In the genomic region with DNA sequence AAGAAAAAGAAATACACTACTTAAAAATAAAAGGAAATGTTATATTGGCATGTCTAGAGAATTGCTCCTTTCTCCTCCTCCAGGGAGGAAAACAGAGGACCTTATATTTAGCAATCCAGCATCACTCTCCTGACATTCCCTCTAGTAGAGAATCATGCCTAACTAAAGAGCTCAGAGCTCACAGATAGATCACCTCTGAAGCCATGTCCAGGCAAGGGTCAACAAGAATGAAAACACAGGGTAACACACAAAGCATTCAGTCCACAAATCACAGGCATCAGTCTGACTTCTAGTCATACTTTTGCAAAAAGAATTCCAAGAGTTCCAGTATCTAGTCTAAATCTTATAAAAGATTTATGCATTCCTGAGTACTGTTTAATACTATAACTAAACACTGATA, we compare ENCODE assay signal across 29 cellular contexts. TPM values are rescaled to one million over a fixed set of nuclear protein-coding genes. Genes with fewer than 3 reads are reported as not detected.
DNase-seq lines count a peak whose midpoint lies in the region; ATAC-seq, FAIRE-seq and TF ChIP-seq lines count a peak whose summit lies in the region.
"Had no signal": no experiment of that assay in that cellular context is flagged by ENCODE, and none has a peak within 500 bp of the region (broad histone marks: within the 10 kb centered on the region; RNA-seq: fewer than 3 reads in every experiment).

No MANE protein-coding gene starts in this region.

- H4K20me1 ChIP-seq in OCI-LY7 (ENCODE audit: insufficient read depth, low read length) (no peaks in the 10 kb centered on the region), hepatocyte (ENCODE audit: insufficient read depth, poor library complexity, severe bottlenecking) (no peaks in the 10 kb centered on the region)

- no peaks in the 10 kb centered on the region for H3K9me2 ChIP-seq in OCI-LY7 (ENCODE audit: insufficient read depth, low read length)
- no peaks in the 10 kb centered on the region for H3K9me2 ChIP-seq in hepatocyte (replicated peaks; ENCODE audit: insufficient read depth)

- FAIRE-seq in GM12891 (lab: Jason Lieb, UNC): no peak
- FAIRE-seq: keratinocyte had no signal

- CTCF ChIA-PET in activated CD8-positive, alpha-beta T cell treated with anti-CD3 and anti-CD28 coated beads for 36 hours (lab: Charles Lee): interaction anchor here (1.5 to 12.1 kb wide), 2 partner anchors 19 to 36 kb away, joined by 3 to 107 read pairs; no protein-coding TSS in a partner anchor
- CTCF ChIA-PET in activated CD8-positive, alpha-beta T cell treated with anti-CD3 and anti-CD28 coated beads, Interleukin-2, amount 10 ng/mL, durations not matched to agents 7 days and 5 days (lab: Charles Lee): interaction anchor here (2.4 kb wide), 1 partner anchor 37 kb away, joined by 6 read pairs; no protein-coding TSS in a partner anchor
- CTCF ChIA-PET in OCI-LY7 (lab: Charles Lee; ENCODE audit: unreplicated experiment): no interaction called here

- peaks cover 40% of the 10 kb centered on the region for H3K4me1 Mint-ChIP-seq in activated CD8-positive, alpha-beta T cell treated with anti-CD3 and anti-CD28 coated beads for 36 hours (ENCODE audit: low read depth)
- H3K4me1 Mint-ChIP-seq in activated CD8-positive, alpha-beta T cell treated with anti-CD3 and anti-CD28 coated beads, Interleukin-2, amount 10 ng/mL, durations not matched to agents 7 days and 5 days (ENCODE audit: low read depth): peaks cover 40% of the 10 kb centered on the region

- intact Hi-C loops in activated CD8-positive, alpha-beta T cell treated with anti-CD3 and anti-CD28 coated beads for 36 hours (cut with micrococcal nuclease): loop anchor here (10.0 kb wide), 1 partner anchor 46 kb away; no protein-coding TSS in a partner anchor
- intact Hi-C loops in OCI-LY7 (cut with micrococcal nuclease; ENCODE audit: unreplicated experiment): no loop called here

- no peak for TF ChIP-seq POLR2A in GM12891 (IDR thresholded peaks at IDR 0.05; ENCODE audit: low read depth, low read length)

- H3K27me3 ChIP-seq in hepatocyte (no peaks in the 10 kb centered on the region), subcutaneous abdominal adipose tissue (ENCODE audit: control insufficient read depth in 5 of 5, insufficient read depth in 4 of 5, low read length in 5 of 5) (no peaks in the 10 kb centered on the region)
- H3K27me3 ChIP-seq: brain microvascular endothelial cell, esophagus squamous epithelium, transverse colon had no signal

- no peaks in the 10 kb centered on the region for H3K9me3 Mint-ChIP-seq in activated CD8-positive, alpha-beta T cell treated with anti-CD3 and anti-CD28 coated beads for 36 hours
- no peaks in the 10 kb centered on the region for H3K9me3 Mint-ChIP-seq in activated CD8-positive, alpha-beta T cell treated with anti-CD3 and anti-CD28 coated beads, Interleukin-2, amount 10 ng/mL, durations not matched to agents 7 days and 5 days (ENCODE audit: insufficient read depth)
- H3K9me3 Mint-ChIP-seq: activated naive CD8-positive, alpha-beta T cell treated with anti-CD3 and anti-CD28 coated beads, Interleukin-2, amount 50 U/mL, for 24 hours; activated T-helper 2 cell treated with anti-CD3 and anti-CD28 coated beads, Interferon-gamma antibody, Interleukin-2, Interleukin-4, amounts not matched to agents 10 μg/mL and 5 μg/mL and 100 μg/mL, durations not matched to agents 14 hours and 24 hours and 36 hours; CD4-positive, CD25-positive, alpha-beta regulatory T cell; effector memory CD8-positive, alpha-beta T cell; H9; stimulated activated naive CD8-positive, alpha-beta T cell treated with anti-CD3 and anti-CD28 coated beads, Interleukin-15, Interleukin-2, amounts not matched to agents 100 ng/mL and 50 ng/mL, for 24 hours had no signal

- H3K27me3 Mint-ChIP-seq in activated CD8-positive, alpha-beta T cell treated with anti-CD3 and anti-CD28 coated beads for 36 hours: no peaks in the 10 kb centered on the region
- H3K27me3 Mint-ChIP-seq in activated CD8-positive, alpha-beta T cell treated with anti-CD3 and anti-CD28 coated beads, Interleukin-2, amount 10 ng/mL, durations not matched to agents 7 days and 5 days (ENCODE audit: low read depth): no peaks in the 10 kb centered on the region
- H3K27me3 Mint-ChIP-seq: activated CD8-positive, alpha-beta memory T cell treated with anti-CD3 and anti-CD28 coated beads, Interleukin-2, amount 10 ng/mL, durations not matched to agents 7 days and 5 days; activated naive CD8-positive, alpha-beta T cell treated with anti-CD3 and anti-CD28 coated beads, Interleukin-2, amount 50 U/mL, for 24 hours; CD4-positive, CD25-positive, alpha-beta regulatory T cell; effector memory CD8-positive, alpha-beta T cell; stimulated activated naive CD8-positive, alpha-beta T cell treated with anti-CD3 and anti-CD28 coated beads, Interleukin-15, Interleukin-2, amounts not matched to agents 100 ng/mL and 50 ng/mL, for 24 hours had no signal

- H3K36me3 Mint-ChIP-seq in activated CD8-positive, alpha-beta T cell treated with anti-CD3 and anti-CD28 coated beads for 36 hours (ENCODE audit: low read depth): peaks cover 63% of the 10 kb centered on the region
- H3K36me3 Mint-ChIP-seq in activated CD8-positive, alpha-beta T cell treated with anti-CD3 and anti-CD28 coated beads, Interleukin-2, amount 10 ng/mL, durations not matched to agents 7 days and 5 days (ENCODE audit: low read depth): peaks cover 73% of the 10 kb centered on the region

- H3K4me1 ChIP-seq in OCI-LY7 (ENCODE audit: insufficient read depth, low read length, poor library complexity, severe bottlenecking): peaks cover 55% of the 10 kb centered on the region
- peaks cover 11% of the 10 kb centered on the region for H3K4me1 ChIP-seq in hepatocyte (ENCODE audit: insufficient read depth)
- H3K4me1 ChIP-seq in subcutaneous abdominal adipose tissue (ENCODE audit: control insufficient read depth in 5 of 5, insufficient read depth in 5 of 5, low read length in 5 of 5): peaks cover 8 to 34% (median 30%) of the 10 kb centered on the region in 5 donors

- no peak overlapping the region for H3K4me3 ChIP-seq in OCI-LY7 (ENCODE audit: low read depth, low read length, poor library complexity, severe bottlenecking)
- H3K4me3 ChIP-seq in hepatocyte: no peak overlapping the region
- no peak overlapping the region for H3K4me3 ChIP-seq in subcutaneous abdominal adipose tissue (ENCODE audit: low read depth in 1 of 5, low read length in 5 of 5)
- H3K4me3 ChIP-seq: esophagus squamous epithelium, SK-N-MC, transverse colon had no signal

- no peaks in the 10 kb centered on the region for H3K9me3 ChIP-seq in OCI-LY7 (ENCODE audit: low read length)
- no peaks in the 10 kb centered on the region for H3K9me3 ChIP-seq in hepatocyte (ENCODE audit: low read depth)
- no peaks in the 10 kb centered on the region for H3K9me3 ChIP-seq in subcutaneous abdominal adipose tissue (ENCODE audit: control insufficient read depth in 5 of 5, low read length in 5 of 5)
- H3K9me3 ChIP-seq: esophagus squamous epithelium, transverse colon had no signal

- no peak for DNase-seq in activated CD8-positive, alpha-beta T cell treated with anti-CD3 and anti-CD28 coated beads for 36 hours
- no peak for DNase-seq in activated CD8-positive, alpha-beta T cell treated with anti-CD3 and anti-CD28 coated beads, Interleukin-2, amount 10 ng/mL, durations not matched to agents 7 days and 5 days
- DNase-seq in OCI-LY7 (ENCODE audit: low spot score) (no peak), hepatocyte (ENCODE audit: low spot score) (no peak), GM12891 (ENCODE audit: insufficient read length, low spot score) (no peak), NOMO-1 treated with DMSO at 0.1 percent for 48 hours (lab: John Stamatoyannopoulos, UW; ENCODE audit: unreplicated experiment) (no peak), NCI-H1436 (lab: John Stamatoyannopoulos, UW) (no peak)
- DNase-seq: activated CD8-positive, alpha-beta memory T cell treated with anti-CD3 and anti-CD28 coated beads, Interleukin-2, amount 10 ng/mL, durations not matched to agents 7 days and 5 days; activated naive CD8-positive, alpha-beta T cell treated with anti-CD3 and anti-CD28 coated beads, Interleukin-2, amount 50 U/mL, for 24 hours; effector memory CD8-positive, alpha-beta T cell; esophagus squamous epithelium; H9; KBM-7; NCI-H1694; NCI-H2171 treated with DMSO at 0.1 percent for 48 hours; NCI-H524 treated with DMSO at 0.1 percent for 48 hours; nucleus accumbens; retina; RPMI8226; stimulated activated CD4-positive, alpha-beta T cell treated with anti-CD3 and anti-CD28 coated beads, Interleukin-12 subunit alpha, Interleukin-12 subunit beta, amount 100 ng/mL, for 4 hours; T1000 had no signal

- peaks cover 63% of the 10 kb centered on the region for H3K36me3 ChIP-seq in OCI-LY7 (ENCODE audit: insufficient read depth, low read length)
- H3K36me3 ChIP-seq in hepatocyte (replicated peaks; ENCODE audit: insufficient read depth, low read depth): no peaks in the 10 kb centered on the region
- H3K36me3 ChIP-seq in subcutaneous abdominal adipose tissue (ENCODE audit: control insufficient read depth in 5 of 5, insufficient read depth in 5 of 5, low read length in 5 of 5): peaks cover 16 to 48% (median 45%) of the 10 kb centered on the region in 5 donors

- peak overlapping the region; percentile 45 for H3K27ac Mint-ChIP-seq in activated CD8-positive, alpha-beta T cell treated with anti-CD3 and anti-CD28 coated beads for 36 hours
- H3K27ac Mint-ChIP-seq in activated CD8-positive, alpha-beta T cell treated with anti-CD3 and anti-CD28 coated beads, Interleukin-2, amount 10 ng/mL, durations not matched to agents 7 days and 5 days: no peak overlapping the region
- H3K27ac Mint-ChIP-seq: effector memory CD8-positive, alpha-beta T cell had no signal

- peak overlapping the region; percentile 73 for H3K4me2 ChIP-seq in OCI-LY7 (ENCODE audit: low read length)
- H3K4me2 ChIP-seq in hepatocyte: peak overlapping the region; percentile 4

- peaks cover 57% of the 10 kb centered on the region for H3K79me2 ChIP-seq in OCI-LY7 (ENCODE audit: insufficient read depth, low read depth, low read length)
- peaks cover 21% of the 10 kb centered on the region for H3K79me2 ChIP-seq in hepatocyte

- no TSS peak for BruUV-seq in OCI-LY7 (replicated peaks; lab: Mats Ljungman, UMichigan)

- no peak for TF ChIP-seq CTCF in activated CD8-positive, alpha-beta T cell treated with anti-CD3 and anti-CD28 coated beads for 36 hours (IDR thresholded peaks at IDR 0.05)
- TF ChIP-seq CTCF in OCI-LY7 (conservative IDR thresholded peaks at IDR 0.05; ENCODE audit: low read length) (no peak), hepatocyte (IDR thresholded peaks at IDR 0.05; ENCODE audit: poor library complexity) (no peak)

- H2AFZ ChIP-seq in OCI-LY7 (ENCODE audit: low read length) (no peak overlapping the region), hepatocyte (no peak overlapping the region)

- no peak overlapping the region for H3K4me3 Mint-ChIP-seq in activated CD8-positive, alpha-beta T cell treated with anti-CD3 and anti-CD28 coated beads for 36 hours
- no peak overlapping the region for H3K4me3 Mint-ChIP-seq in activated CD8-positive, alpha-beta T cell treated with anti-CD3 and anti-CD28 coated beads, Interleukin-2, amount 10 ng/mL, durations not matched to agents 7 days and 5 days
- H3K4me3 Mint-ChIP-seq: activated CD8-positive, alpha-beta memory T cell treated with anti-CD3 and anti-CD28 coated beads, Interleukin-2, amount 10 ng/mL, durations not matched to agents 7 days and 5 days; effector memory CD8-positive, alpha-beta T cell; H9 had no signal

- POLR2A ChIA-PET in activated CD8-positive, alpha-beta T cell treated with anti-CD3 and anti-CD28 coated beads for 36 hours (lab: Charles Lee): interaction anchor here (1.0 to 1.1 kb wide), 2 partner anchors 9 to 14 kb away, joined by 3 read pairs; no protein-coding TSS in a partner anchor
- POLR2A ChIA-PET in activated CD8-positive, alpha-beta T cell treated with anti-CD3 and anti-CD28 coated beads, Interleukin-2, amount 10 ng/mL, durations not matched to agents 7 days and 5 days (lab: Charles Lee): interaction anchor here (1.0 kb wide), 1 partner anchor 23 kb away, joined by 4 read pairs; a partner anchor contains a TSS
- POLR2A ChIA-PET in OCI-LY7 (lab: Charles Lee): interaction anchor here (0.7 kb wide), 1 partner anchor 57 kb away, joined by 4 read pairs; no protein-coding TSS in a partner anchor

- no peak for ATAC-seq in activated CD8-positive, alpha-beta T cell treated with anti-CD3 and anti-CD28 coated beads for 36 hours
- ATAC-seq in activated CD8-positive, alpha-beta T cell treated with anti-CD3 and anti-CD28 coated beads, Interleukin-2, amount 10 ng/mL, durations not matched to agents 7 days and 5 days: no peak
- ATAC-seq: activated CD8-positive, alpha-beta memory T cell treated with anti-CD3 and anti-CD28 coated beads, Interleukin-2, amount 10 ng/mL, durations not matched to agents 7 days and 5 days; effector memory CD8-positive, alpha-beta T cell had no signal

- no peak overlapping the region for H3K9ac ChIP-seq in subcutaneous abdominal adipose tissue (ENCODE audit: low read length in 5 of 5)

- peak overlapping the region; percentile 77 for H3K27ac ChIP-seq in OCI-LY7 (ENCODE audit: low read depth, low read length, poor library complexity, severe bottlenecking)
- H3K27ac ChIP-seq in hepatocyte: peak overlapping the region; percentile 77
- H3K27ac ChIP-seq in subcutaneous abdominal adipose tissue (ENCODE audit: low read depth, low read length): peak overlapping the region; percentile 54
- H3K27ac ChIP-seq: SK-N-MC had no signal

RNA-seq across cellular contexts. Expression of a gene that starts 4.4 kb away (rescaled TPM):
- 10 to 100 TPM; 20.7 to 21.3 TPM for total RNA-seq in activated CD8-positive, alpha-beta T cell treated with anti-CD3 and anti-CD28 coated beads for 36 hours
- total RNA-seq in activated CD8-positive, alpha-beta T cell treated with anti-CD3 and anti-CD28 coated beads, Interleukin-2, amount 10 ng/mL, durations not matched to agents 7 days and 5 days: 10 to 100 TPM; 27.0 to 28.1 TPM
- total RNA-seq in OCI-LY7 (2014; rRNA removed; shearing (Covaris generic)): 60.8 and 88.6 TPM in 2 replicates
- 66.2 and 71.3 TPM in 2 replicates for total RNA-seq in OCI-LY7 (2022)
- 1.3 and 1.5 TPM in 2 replicates for total RNA-seq in hepatocyte
- 0.54 and 1.1 TPM in 2 replicates for polyA plus RNA-seq in hepatocyte
- 3.9 TPM for polyA plus RNA-seq in GM12891 (2012; ENCODE audit: low read depth, missing spikeins)

RNA-seq across cellular contexts. Expression of a gene that starts 23.3 kb away (rescaled TPM):
- total RNA-seq in activated CD8-positive, alpha-beta T cell treated with anti-CD3 and anti-CD28 coated beads for 36 hours: 10 to 100 TPM; 35.7 to 39.5 TPM
- total RNA-seq in activated CD8-positive, alpha-beta T cell treated with anti-CD3 and anti-CD28 coated beads, Interleukin-2, amount 10 ng/mL, durations not matched to agents 7 days and 5 days: 1 to 10 TPM; 7.8 to 8.1 TPM
- total RNA-seq in OCI-LY7 (2014; rRNA removed; shearing (Covaris generic)): 143 and 150 TPM in 2 replicates
- total RNA-seq in OCI-LY7 (2022) (173 and 195 TPM in 2 replicates), hepatocyte (0.36 TPM in 1 of 2 replicates, not detected in the other)
- polyA plus RNA-seq in hepatocyte: 0.32 TPM in 1 of 2 replicates, not detected in the other
- 14.0 TPM for polyA plus RNA-seq in GM12891 (2012; ENCODE audit: low read depth, missing spikeins)

RNA-seq across cellular contexts. Expression of a gene that starts 50.7 kb away (rescaled TPM):
- total RNA-seq in activated CD8-positive, alpha-beta T cell treated with anti-CD3 and anti-CD28 coated beads for 36 hours: 10 to 100 TPM; 50.8 to 58.7 TPM
- total RNA-seq in activated CD8-positive, alpha-beta T cell treated with anti-CD3 and anti-CD28 coated beads, Interleukin-2, amount 10 ng/mL, durations not matched to agents 7 days and 5 days: 10 to 100 TPM; 39.7 to 43.1 TPM
- 32.5 and 36.0 TPM in 2 replicates for total RNA-seq in OCI-LY7 (2014; rRNA removed; shearing (Covaris generic))
- total RNA-seq in OCI-LY7 (2022): 53.7 and 54.6 TPM in 2 replicates
- total RNA-seq in hepatocyte: 40.9 and 42.7 TPM in 2 replicates
- polyA plus RNA-seq in hepatocyte: 117 and 130 TPM in 2 replicates
- 64.0 TPM for polyA plus RNA-seq in GM12891 (2012; ENCODE audit: low read depth, missing spikeins)

RNA-seq across cellular contexts. Expression of a gene that starts 50.9 kb away (rescaled TPM):
- 10 to 100 TPM; 14.3 to 15.1 TPM for total RNA-seq in activated CD8-positive, alpha-beta T cell treated with anti-CD3 and anti-CD28 coated beads for 36 hours
- total RNA-seq in activated CD8-positive, alpha-beta T cell treated with anti-CD3 and anti-CD28 coated beads, Interleukin-2, amount 10 ng/mL, durations not matched to agents 7 days and 5 days: 10 to 100 TPM; 16.1 to 18.0 TPM
- total RNA-seq in OCI-LY7 (2014; rRNA removed; shearing (Covaris generic)): 12.4 and 19.8 TPM in 2 replicates
- total RNA-seq in OCI-LY7 (2022): 24.3 and 24.8 TPM in 2 replicates
- 208 and 218 TPM in 2 replicates for total RNA-seq in hepatocyte
- 357 and 387 TPM in 2 replicates for polyA plus RNA-seq in hepatocyte
- 16.1 TPM for polyA plus RNA-seq in GM12891 (2012; ENCODE audit: low read depth, missing spikeins)

Comparison
In these comparisons a context has a peak if more than half of its experiments do, and no peak if none do; other contexts are left out.
1. RNA of a gene that starts 23.3 kb away (total RNA-seq): 143 to 195 TPM in OCI-LY7 and 35.7 to 39.5 TPM in activated CD8-positive, alpha-beta T cell treated with anti-CD3 and anti-CD28 coated beads for 36 hours; 7.8 to 8.1 TPM in activated CD8-positive, alpha-beta T cell treated with anti-CD3 and anti-CD28 coated beads, Interleukin-2, amount 10 ng/mL, durations not matched to agents 7 days and 5 days and 0.36 TPM in hepatocyte; every median in the first group is over 4 times any median in the second.
2. Peak in every context shown above with its lines, with median percentiles within 50 percentile points of each other: H3K27ac ChIP-seq.